8 cellular contexts compared by ENCODE assay signal in genomic region chr7:18345641-18346234, GRCh38.
DNase-seq lines count a peak whose midpoint lies in the region; ATAC-seq and TF ChIP-seq lines count a peak whose summit lies in the region.

No MANE protein-coding gene starts in this region.

- H3K4me3 ChIP-seq in AG10803 (ENCODE audit: low read length) (no peak overlapping the region), astrocyte of the spinal cord (ENCODE audit: low read depth, low read length) (no peak overlapping the region)

- H3K27me3 Mint-ChIP-seq in stimulated activated memory B cell treated with anti-CD40 and anti-IgM and Interleukin-4, amounts not matched to agents 10 μg/mL and 1 μg/mL and 100 μg/mL, for 72 hours = no peaks in the 10 kb centered on the region

- H3K4me3 Mint-ChIP-seq in stimulated activated memory B cell treated with anti-CD40 and anti-IgM and Interleukin-4, amounts not matched to agents 10 μg/mL and 1 μg/mL and 100 μg/mL, for 72 hours = no peak overlapping the region

- peak; percentile 68 for ATAC-seq in HG03460 (IDR thresholded peaks at IDR 0.05; ENCODE audit: unreplicated experiment)
- peak; percentile 51 for ATAC-seq in stimulated activated memory B cell treated with anti-CD40 and anti-IgM and Interleukin-4, amounts not matched to agents 10 μg/mL and 1 μg/mL and 100 μg/mL, for 72 hours

- in situ Hi-C loops in astrocyte of the spinal cord (cut with HindIII; ENCODE audit: low sequenced_read_pairs) = no loop called here

- H3K9me3 Mint-ChIP-seq in stimulated activated memory B cell treated with anti-CD40 and anti-IgM and Interleukin-4, amounts not matched to agents 10 μg/mL and 1 μg/mL and 100 μg/mL, for 72 hours = peaks cover 4% of the 10 kb centered on the region

- TF ChIP-seq CTCF in AG10803 (conservative IDR thresholded peaks at IDR 0.05; ENCODE audit: low read length) = peak; percentile 92
- TF ChIP-seq CTCF in GM12873 (IDR thresholded peaks at IDR 0.05; ENCODE audit: insufficient read depth, low read depth, low read length, missing control alignments) = peak; percentile 71
- peak; percentile 79 for TF ChIP-seq CTCF in astrocyte of the spinal cord (IDR thresholded peaks at IDR 0.05; ENCODE audit: low read depth, low read length)

- H3K36me3 Mint-ChIP-seq in stimulated activated memory B cell treated with anti-CD40 and anti-IgM and Interleukin-4, amounts not matched to agents 10 μg/mL and 1 μg/mL and 100 μg/mL, for 72 hours = peaks cover 14% of the 10 kb centered on the region

- H3K4me1 Mint-ChIP-seq in stimulated activated memory B cell treated with anti-CD40 and anti-IgM and Interleukin-4, amounts not matched to agents 10 μg/mL and 1 μg/mL and 100 μg/mL, for 72 hours = peaks cover 12% of the 10 kb centered on the region

- no peak overlapping the region for H3K27ac Mint-ChIP-seq in stimulated activated memory B cell treated with anti-CD40 and anti-IgM and Interleukin-4, amounts not matched to agents 10 μg/mL and 1 μg/mL and 100 μg/mL, for 72 hours

- DNase-seq in AG10803 (ENCODE audit: low read depth) (peak; percentile 36), NCI-H82 treated with DMSO at 0.1 percent for 48 hours (lab: John Stamatoyannopoulos, UW; ENCODE audit: unreplicated experiment) (peak; percentile 21), astrocyte of the spinal cord (ENCODE audit: low read depth, low spot score) (peak; percentile 65), iPS-NIHi7 (ENCODE audit: extremely low spot score) (peak; percentile 26)
- DNase-seq in activated CD4-positive, CD25-positive, alpha-beta regulatory T cell treated with anti-CD3 and anti-CD28 coated beads, Interleukin-2, amount 50 U/mL, for 72 hours = no peak
